In genomic region chr16:66846831-66847230, GRCh38 we compare ENCODE assay signal across 30 cellular contexts. TPM values are rescaled to one million over a fixed set of nuclear protein-coding genes. Genes with fewer than 3 reads are reported as not detected.
"Had no signal": no experiment of that assay in that cellular context is flagged by ENCODE, and none has a peak within 500 bp of the region (broad histone marks: within the 10 kb centered on the region; RNA-seq: fewer than 3 reads in every experiment).

No MANE protein-coding gene starts in this region.

- H3K4me1 Mint-ChIP-seq: activated T-helper 17 cell treated with anti-CD3 and anti-CD28 coated beads, Interleukin-2, amount 50 U/mL, for 72 hours had no signal

- DNase-seq: activated CD4-positive, alpha-beta T cell treated with anti-CD3 and anti-CD28 coated beads for 4 hours; activated CD4-positive, CD25-positive, alpha-beta regulatory T cell; activated CD8-positive, alpha-beta T cell treated with anti-CD3 and anti-CD28 coated beads for 36 hours; activated naive CD8-positive, alpha-beta T cell treated with anti-CD3 and anti-CD28 coated beads, Interleukin-2, amount 50 U/mL, for 24 hours; activated T-cell treated with anti-CD3 and anti-CD28 coated beads, Interleukin-2, amount 50 U/mL, for 48 hours; cerebellar nuclear complex; colonic mucosa; NCI-H1092 treated with DMSO at 0.1 percent for 48 hours; NCI-H1417 treated with DMSO at 0.1 percent for 48 hours; NCI-H1694; NCI-H2029; NCI-H2107; NCI-H2171 treated with DMSO at 0.1 percent for 48 hours; NCI-H226; NCI-H82; NK-92 treated with Interleukin-12 subunit alpha and Interleukin-12 subunit beta, amount 100 ng/mL, for 24 hours; OCI-M1; Right ventricle myocardium superior; RPMI8226; SJCRH30; SK-N-SH; T-helper 1 cell had no signal

- H3K9me3 Mint-ChIP-seq: activated CD8-positive, alpha-beta T cell treated with anti-CD3 and anti-CD28 coated beads for 36 hours; activated naive CD4-positive, alpha-beta T cell treated with anti-CD3 and anti-CD28 coated beads, Interleukin-2, amount 50 U/mL, for 72 hours; activated naive CD8-positive, alpha-beta T cell treated with anti-CD3 and anti-CD28 coated beads, Interleukin-2, amount 50 U/mL, for 24 hours; activated T-helper 17 cell treated with anti-CD3 and anti-CD28 coated beads, Interleukin-2, amount 50 U/mL, for 72 hours had no signal

- H3K27ac ChIP-seq: colonic mucosa, KMS-11, SJCRH30, VCaP had no signal

- H3K9me3 ChIP-seq: colonic mucosa, SJCRH30, SK-N-SH had no signal

- H3K4me3 Mint-ChIP-seq: activated CD8-positive, alpha-beta T cell treated with anti-CD3 and anti-CD28 coated beads for 36 hours; activated naive CD8-positive, alpha-beta T cell treated with anti-CD3 and anti-CD28 coated beads, Interleukin-2, amount 50 U/mL, for 24 hours; activated T-helper 17 cell treated with anti-CD3 and anti-CD28 coated beads, Interleukin-2, amount 50 U/mL, for 72 hours had no signal

- H3K4me3 ChIP-seq: colonic mucosa, SJCRH30 had no signal

- H3K36me3 ChIP-seq: colonic mucosa, SJCRH30 had no signal

- H3K4me1 ChIP-seq: colonic mucosa had no signal

- ATAC-seq: activated CD8-positive, alpha-beta T cell treated with anti-CD3 and anti-CD28 coated beads for 36 hours; activated naive CD4-positive, alpha-beta T cell treated with anti-CD3 and anti-CD28 coated beads, Interleukin-2, amount 50 U/mL, for 72 hours; activated naive CD8-positive, alpha-beta T cell treated with anti-CD3 and anti-CD28 coated beads, Interleukin-2, amount 50 U/mL, for 24 hours; activated T-helper 17 cell treated with anti-CD3 and anti-CD28 coated beads, Interleukin-2, amount 50 U/mL, for 72 hours; Panc1 had no signal

- H3K4me2 ChIP-seq: KMS-11, SK-N-SH had no signal

- H3K9ac ChIP-seq: KMS-11, SK-N-SH had no signal

- H3K27ac Mint-ChIP-seq: activated CD8-positive, alpha-beta T cell treated with anti-CD3 and anti-CD28 coated beads for 36 hours; activated naive CD4-positive, alpha-beta T cell treated with anti-CD3 and anti-CD28 coated beads, Interleukin-2, amount 50 U/mL, for 72 hours; activated naive CD8-positive, alpha-beta T cell treated with anti-CD3 and anti-CD28 coated beads, Interleukin-2, amount 50 U/mL, for 24 hours; activated T-helper 17 cell treated with anti-CD3 and anti-CD28 coated beads, Interleukin-2, amount 50 U/mL, for 72 hours had no signal

RNA-seq across cellular contexts. Expression of gene CA7, which starts 2.6 kb away (rescaled TPM):
- total RNA-seq: activated naive CD4-positive, alpha-beta T cell treated with anti-CD3 and anti-CD28 coated beads, Interleukin-2, amount 50 U/mL, for 72 hours; activated T-helper 17 cell treated with anti-CD3 and anti-CD28 coated beads, Interleukin-2, amount 50 U/mL, for 72 hours; cardiac septum; MCF 10A; NCI-H460; Right ventricle myocardium superior; SJCRH30 had no signal

RNA-seq across cellular contexts. Expression of gene TERB1, which starts 45.4 kb away (rescaled TPM):
- total RNA-seq: activated naive CD4-positive, alpha-beta T cell treated with anti-CD3 and anti-CD28 coated beads, Interleukin-2, amount 50 U/mL, for 72 hours; cardiac septum; Right ventricle myocardium superior; SJCRH30 had no signal
